ENCODE assay signal across 28 cellular contexts in genomic region chr3:173630849-173631248, GRCh38.
"Had no signal": no experiment of that assay in that cellular context is flagged by ENCODE, and none has a peak within 500 bp of the region (broad histone marks: within the 10 kb centered on the region; RNA-seq: fewer than 3 reads in every experiment).

No MANE protein-coding gene starts in this region.

- H3K4me1 ChIP-seq: neural progenitor cell, parathyroid adenoma, psoas muscle, right lobe of liver, stomach, upper lobe of right lung, uterus had no signal

- ATAC-seq: natural killer cell; psoas muscle; right cardiac atrium; right lobe of liver; stimulated activated effector memory CD8-positive, alpha-beta T cell treated with anti-CD3 and anti-CD28 coated beads, Interleukin-12 subunit alpha, Interleukin-12 subunit beta, amount 100 ng/mL, for 72 hours; stimulated activated naive B cell treated with anti-CD40 and anti-IgM and Interleukin-4, amounts not matched to agents 10 μg/mL and 1 μg/mL and 100 μg/mL, for 72 hours; upper lobe of right lung had no signal

- H3K79me2 ChIP-seq: parathyroid adenoma had no signal

- H3K36me3 ChIP-seq: neural progenitor cell, ovary, right lobe of liver, sigmoid colon, stomach, thoracic aorta, thyroid gland, tibial nerve, upper lobe of right lung, uterus had no signal

- H3K27me3 ChIP-seq: neural progenitor cell, ovary, right lobe of liver, sigmoid colon, stomach, thyroid gland, tibial nerve, upper lobe of right lung, uterus had no signal

- H3K36me3 Mint-ChIP-seq: natural killer cell; neural progenitor cell; stimulated activated effector memory CD8-positive, alpha-beta T cell treated with anti-CD3 and anti-CD28 coated beads, Interleukin-12 subunit alpha, Interleukin-12 subunit beta, amount 100 ng/mL, for 72 hours; stimulated activated naive B cell treated with anti-CD40 and anti-IgM and Interleukin-4, amounts not matched to agents 10 μg/mL and 1 μg/mL and 100 μg/mL, for 72 hours had no signal

- H3K4me3 ChIP-seq: neural progenitor cell, ovary, psoas muscle, right lobe of liver, sigmoid colon, stomach, thoracic aorta, thyroid gland, tibial nerve, upper lobe of right lung, uterus had no signal

- H3K27me3 Mint-ChIP-seq: progenitor cell of endocrine pancreas; stimulated activated naive B cell treated with anti-CD40 and anti-IgM and Interleukin-4, amounts not matched to agents 10 μg/mL and 1 μg/mL and 100 μg/mL, for 72 hours; stimulated activated naive CD8-positive, alpha-beta T cell treated with anti-CD3 and anti-CD28 coated beads, Interleukin-15, Interleukin-2, amounts not matched to agents 100 ng/mL and 50 ng/mL, for 24 hours had no signal

- H3K9me3 ChIP-seq: ovary, psoas muscle, right lobe of liver, sigmoid colon, stomach, thoracic aorta, thyroid gland, tibial nerve, upper lobe of right lung, uterus had no signal

- H3K4me3 Mint-ChIP-seq: natural killer cell; nephron; neural progenitor cell; stimulated activated effector memory CD8-positive, alpha-beta T cell treated with anti-CD3 and anti-CD28 coated beads, Interleukin-12 subunit alpha, Interleukin-12 subunit beta, amount 100 ng/mL, for 72 hours; stimulated activated naive B cell treated with anti-CD40 and anti-IgM and Interleukin-4, amounts not matched to agents 10 μg/mL and 1 μg/mL and 100 μg/mL, for 72 hours; stimulated activated naive CD8-positive, alpha-beta T cell treated with anti-CD3 and anti-CD28 coated beads, Interleukin-15, Interleukin-2, amounts not matched to agents 100 ng/mL and 50 ng/mL, for 24 hours had no signal

- H3K9ac ChIP-seq: neural progenitor cell, parathyroid adenoma had no signal

- H3K4me2 ChIP-seq: neural progenitor cell had no signal

- H3K9me3 Mint-ChIP-seq: nephron; neural progenitor cell; stimulated activated naive B cell treated with anti-CD40 and anti-IgM and Interleukin-4, amounts not matched to agents 10 μg/mL and 1 μg/mL and 100 μg/mL, for 72 hours had no signal

- H3K4me1 Mint-ChIP-seq: natural killer cell; neural progenitor cell; stimulated activated effector memory CD8-positive, alpha-beta T cell treated with anti-CD3 and anti-CD28 coated beads, Interleukin-12 subunit alpha, Interleukin-12 subunit beta, amount 100 ng/mL, for 72 hours; stimulated activated naive B cell treated with anti-CD40 and anti-IgM and Interleukin-4, amounts not matched to agents 10 μg/mL and 1 μg/mL and 100 μg/mL, for 72 hours had no signal

- H3K27ac ChIP-seq: neural progenitor cell, ovary, parathyroid adenoma, psoas muscle, right lobe of liver, sigmoid colon, stomach, thoracic aorta, thyroid gland, tibial nerve, upper lobe of right lung, uterus had no signal

- H3K27ac Mint-ChIP-seq: natural killer cell; nephron; neural progenitor cell; progenitor cell of endocrine pancreas; stimulated activated effector memory CD8-positive, alpha-beta T cell treated with anti-CD3 and anti-CD28 coated beads, Interleukin-12 subunit alpha, Interleukin-12 subunit beta, amount 100 ng/mL, for 72 hours; stimulated activated naive B cell treated with anti-CD40 and anti-IgM and Interleukin-4, amounts not matched to agents 10 μg/mL and 1 μg/mL and 100 μg/mL, for 72 hours; stimulated activated naive CD8-positive, alpha-beta T cell treated with anti-CD3 and anti-CD28 coated beads, Interleukin-15, Interleukin-2, amounts not matched to agents 100 ng/mL and 50 ng/mL, for 24 hours had no signal

- DNase-seq: natural killer cell; occipital lobe; ovary; posterior cingulate gyrus; psoas muscle; right cardiac atrium; right lobe of liver; sigmoid colon; small intestine; stimulated activated CD4-positive, alpha-beta T cell treated with anti-CD3 and anti-CD28 coated beads, Interleukin-15, amount 100 ng/mL, for 24 hours; stimulated activated CD4-positive, alpha-beta T cell treated with anti-CD3 and anti-CD28 coated beads, Interleukin-2, amount 100 ng/mL, for 24 hours; stimulated activated CD4-positive, alpha-beta T cell treated with anti-CD3 and anti-CD28 coated beads, Interleukin-2, amount 100 ng/mL, for 48 hours; stimulated activated CD4-positive, alpha-beta T cell treated with anti-CD3 and anti-CD28 coated beads, Interleukin-4, amount 100 ng/mL, for 24 hours; stimulated activated naive B cell treated with anti-CD40 and anti-IgM and Interleukin-4, amounts not matched to agents 10 μg/mL and 1 μg/mL and 100 μg/mL, for 72 hours; stimulated activated naive CD4-positive, alpha-beta T cell treated with Interleukin-2 at 50 U/mL for 16 hours; stomach; thyroid gland; trophoblast cell; upper lobe of right lung; uterus had no signal

- H2AFZ ChIP-seq: neural progenitor cell, parathyroid adenoma had no signal
